Comparison of ENCODE assay signal across 17 cellular contexts in the genomic region with DNA sequence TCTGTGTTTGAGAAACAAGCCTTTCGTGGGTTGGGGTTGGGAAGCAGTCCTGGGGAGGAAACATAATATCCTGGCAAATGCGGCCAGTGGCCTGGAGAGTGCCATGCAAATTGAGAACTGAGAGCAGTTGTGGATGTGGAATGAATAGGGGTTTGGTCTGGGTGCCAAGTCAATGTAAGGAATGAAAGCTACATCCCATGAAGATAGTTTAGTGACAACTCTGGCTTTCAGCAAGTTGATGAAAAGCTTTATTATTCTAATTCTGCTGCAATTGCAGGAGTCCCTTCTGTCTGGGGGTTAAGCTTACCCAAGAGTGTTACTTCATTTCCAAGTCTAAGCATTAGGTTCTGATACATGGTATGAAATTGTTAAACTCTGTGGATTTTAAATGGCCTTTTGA.
DNase-seq lines count a peak whose midpoint lies in the region; ATAC-seq and TF ChIP-seq lines count a peak whose summit lies in the region.
"Had no signal": no experiment of that assay in that cellular context is flagged by ENCODE, and none has a peak within 500 bp of the region (broad histone marks: within the 10 kb centered on the region; RNA-seq: fewer than 3 reads in every experiment).

No MANE protein-coding gene starts in this region.

- H3K36me3 ChIP-seq in GM23338 (ENCODE audit: insufficient read depth): no peaks in the 10 kb centered on the region
- H3K36me3 ChIP-seq in HUES64 (ENCODE audit: insufficient read depth, low read length): no peaks in the 10 kb centered on the region
- H3K36me3 ChIP-seq: BLaER1 treated with 17β-estradiol and CSF1 and Interleukin-3, amounts not matched to agents 10 nM and 100 nM had no signal

- H3K36me3 Mint-ChIP-seq in GM23338 (ENCODE audit: low read depth): peaks cover 5% of the 10 kb centered on the region; the same call in 1 of the 3 replicates
- H3K36me3 Mint-ChIP-seq in activated CD4-positive, alpha-beta T cell treated with anti-CD3 and anti-CD28 coated beads, Interleukin-2, amount 10 ng/mL, durations not matched to agents 7 days and 5 days (ENCODE audit: low read depth): no peaks in the 10 kb centered on the region
- H3K36me3 Mint-ChIP-seq: CD4-positive, CD25-positive, alpha-beta regulatory T cell had no signal

- no peaks in the 10 kb centered on the region for H4K20me1 ChIP-seq in GM23338 (replicated peaks; ENCODE audit: insufficient read depth)
- H4K20me1 ChIP-seq: BLaER1 treated with 17β-estradiol and CSF1 and Interleukin-3, amounts not matched to agents 10 nM and 100 nM had no signal

- 16% methylated on average over 2 of the region's 2 CpGs for WGBS in HUES64

- H3K27ac ChIP-seq in GM23338 (ENCODE audit: low read depth) (peak overlapping the region; percentile 21; the same call in 1 of the 2 replicates), HUES64 (ENCODE audit: low read depth, low read length) (peak overlapping the region; percentile 24; the same call in 1 of the 2 replicates)
- H3K27ac ChIP-seq: BLaER1 treated with 17β-estradiol and CSF1 and Interleukin-3, amounts not matched to agents 10 nM and 100 nM; GM23248; HL-60 had no signal

- H3K27me3 ChIP-seq in GM23338 (ENCODE audit: insufficient read depth): no peaks in the 10 kb centered on the region
- H3K27me3 ChIP-seq in HUES64 (ENCODE audit: insufficient read depth, low read length): no peaks in the 10 kb centered on the region
- H3K27me3 ChIP-seq: BLaER1 treated with 17β-estradiol and CSF1 and Interleukin-3, amounts not matched to agents 10 nM and 100 nM had no signal

- CTCF ChIA-PET in activated CD4-positive, alpha-beta T cell treated with anti-CD3 and anti-CD28 coated beads, Interleukin-2, amount 10 ng/mL, durations not matched to agents 7 days and 5 days (lab: Charles Lee): no interaction called here

- peaks cover 34% of the 10 kb centered on the region; the same call in 2 of the 3 replicates for H3K4me1 Mint-ChIP-seq in GM23338
- H3K4me1 Mint-ChIP-seq in activated CD4-positive, alpha-beta T cell treated with anti-CD3 and anti-CD28 coated beads, Interleukin-2, amount 10 ng/mL, durations not matched to agents 7 days and 5 days: no peaks in the 10 kb centered on the region
- H3K4me1 Mint-ChIP-seq: CD4-positive, CD25-positive, alpha-beta regulatory T cell had no signal

- H3K27me3 Mint-ChIP-seq in GM23338 (ENCODE audit: insufficient read depth, low read depth, poor library complexity): no peaks in the 10 kb centered on the region
- no peaks in the 10 kb centered on the region for H3K27me3 Mint-ChIP-seq in activated CD4-positive, alpha-beta T cell treated with anti-CD3 and anti-CD28 coated beads, Interleukin-2, amount 10 ng/mL, durations not matched to agents 7 days and 5 days
- H3K27me3 Mint-ChIP-seq: CD4-positive, CD25-positive, alpha-beta regulatory T cell had no signal

- no peak overlapping the region for H2AFZ ChIP-seq in GM23338
- H2AFZ ChIP-seq: GM23248 had no signal

- H3K4me3 ChIP-seq in GM23338 (no peak overlapping the region), HUES64 (ENCODE audit: low read length) (no peak overlapping the region)
- H3K4me3 ChIP-seq: BLaER1 treated with 17β-estradiol and CSF1 and Interleukin-3, amounts not matched to agents 10 nM and 100 nM; GM12878; GM23248 had no signal

- POLR2A ChIA-PET in activated CD4-positive, alpha-beta T cell treated with anti-CD3 and anti-CD28 coated beads, Interleukin-2, amount 10 ng/mL, durations not matched to agents 7 days and 5 days (lab: Charles Lee): no interaction called here

- no peak for TF ChIP-seq CTCF in GM23338 (conservative IDR thresholded peaks at IDR 0.05; ENCODE audit: low read depth in 2 of 2)

- H3K9me2 ChIP-seq in GM23338 (ENCODE audit: insufficient read depth): no peaks in the 10 kb centered on the region

- DNase-seq in GM23338 (ENCODE audit: low spot score): peak; percentile 62
- peak; percentile 2 for DNase-seq in foreskin melanocyte
- peak; percentile 42 for DNase-seq in iPS-NIHi7 (ENCODE audit: extremely low spot score)
- DNase-seq in germinal center (ENCODE audit: low spot score): no peak
- DNase-seq in activated CD4-positive, alpha-beta T cell treated with anti-CD3 and anti-CD28 coated beads, Interleukin-2, amount 10 ng/mL, durations not matched to agents 7 days and 5 days: no peak
- DNase-seq: ACHN; CD4-positive, CD25-positive, alpha-beta regulatory T cell; DMS 273 treated with DMSO at 0.1 percent for 48 hours; GM23248; HCEC 1CT; HFFc6; IMR-90 had no signal

- peaks cover 8% of the 10 kb centered on the region; the same call in 1 of the 2 replicates for H3K79me2 ChIP-seq in GM23338 (replicated peaks; ENCODE audit: insufficient read depth)

- H3F3A ChIP-seq in GM23338 (replicated peaks; ENCODE audit: low read depth): no peaks in the 10 kb centered on the region

- no peaks in the 10 kb centered on the region for H3K9me3 Mint-ChIP-seq in GM23338
- H3K9me3 Mint-ChIP-seq in activated CD4-positive, alpha-beta T cell treated with anti-CD3 and anti-CD28 coated beads, Interleukin-2, amount 10 ng/mL, durations not matched to agents 7 days and 5 days: peaks cover 8% of the 10 kb centered on the region

- H3K9me3 ChIP-seq in HUES64 (ENCODE audit: insufficient read depth, low read depth, low read length): no peaks in the 10 kb centered on the region
- H3K9me3 ChIP-seq: BLaER1 treated with 17β-estradiol and CSF1 and Interleukin-3, amounts not matched to agents 10 nM and 100 nM had no signal

- ATAC-seq in GM23338: peak; percentile 96
- no peak for ATAC-seq in HG03457 (IDR thresholded peaks at IDR 0.05; ENCODE audit: unreplicated experiment)
- ATAC-seq: GM12878 had no signal

- H3K27ac Mint-ChIP-seq in GM23338: 0 out of 2 replicates have a peak overlapping the region, but pooled peaks have one; percentile 37
- H3K27ac Mint-ChIP-seq in activated CD4-positive, alpha-beta T cell treated with anti-CD3 and anti-CD28 coated beads, Interleukin-2, amount 10 ng/mL, durations not matched to agents 7 days and 5 days: no peak overlapping the region
- H3K27ac Mint-ChIP-seq: CD4-positive, CD25-positive, alpha-beta regulatory T cell; HFFc6 had no signal

- H3K4me3 Mint-ChIP-seq in GM23338: peak overlapping the region; percentile 40; the same call in 2 of the 3 replicates
- H3K4me3 Mint-ChIP-seq in activated CD4-positive, alpha-beta T cell treated with anti-CD3 and anti-CD28 coated beads, Interleukin-2, amount 10 ng/mL, durations not matched to agents 7 days and 5 days: no peak overlapping the region
- H3K4me3 Mint-ChIP-seq: CD4-positive, CD25-positive, alpha-beta regulatory T cell; HFFc6 had no signal

- H3K4me1 ChIP-seq in GM23338 (ENCODE audit: insufficient read depth) (peaks cover 37% of the 10 kb centered on the region), HUES64 (ENCODE audit: insufficient read depth, low read length) (peaks cover 31% of the 10 kb centered on the region)
- H3K4me1 ChIP-seq: BLaER1 treated with 17β-estradiol and CSF1 and Interleukin-3, amounts not matched to agents 10 nM and 100 nM had no signal

- H3K9ac ChIP-seq in HUES64 (ENCODE audit: low read depth, low read length): no peak overlapping the region
- H3K9ac ChIP-seq: BLaER1 treated with 17β-estradiol and CSF1 and Interleukin-3, amounts not matched to agents 10 nM and 100 nM; GM23248 had no signal

- peak overlapping the region; percentile 30 for H3K4me2 ChIP-seq in GM23338
- H3K4me2 ChIP-seq: BLaER1 treated with 17β-estradiol and CSF1 and Interleukin-3, amounts not matched to agents 10 nM and 100 nM had no signal

TF ChIP-seq in GM23338, 12 proteins besides CTCF, POLR2A, EP300 and RAD21 (continues in another document):
- TF ChIP-seq NANOG (IDR thresholded peaks at IDR 0.05; ENCODE audit: borderline replicate concordance) (peak; percentile 52; the same call in 1 of the 2 replicates), STAT1 (IDR thresholded peaks at IDR 0.05; ENCODE audit: unreplicated experiment) (no peak)

Comparison
In these comparisons a context has a peak if more than half of its experiments do, and no peak if none do; other contexts are left out.
1. DNase-seq: peak in GM23338 (single experiment), foreskin melanocyte (single experiment) and iPS-NIHi7 (single experiment); none in germinal center (single experiment) and activated CD4-positive, alpha-beta T cell treated with anti-CD3 and anti-CD28 coated beads, Interleukin-2, amount 10 ng/mL, durations not matched to agents 7 days and 5 days (single experiment).